29 cellular contexts compared by ENCODE assay signal in the genomic region with DNA sequence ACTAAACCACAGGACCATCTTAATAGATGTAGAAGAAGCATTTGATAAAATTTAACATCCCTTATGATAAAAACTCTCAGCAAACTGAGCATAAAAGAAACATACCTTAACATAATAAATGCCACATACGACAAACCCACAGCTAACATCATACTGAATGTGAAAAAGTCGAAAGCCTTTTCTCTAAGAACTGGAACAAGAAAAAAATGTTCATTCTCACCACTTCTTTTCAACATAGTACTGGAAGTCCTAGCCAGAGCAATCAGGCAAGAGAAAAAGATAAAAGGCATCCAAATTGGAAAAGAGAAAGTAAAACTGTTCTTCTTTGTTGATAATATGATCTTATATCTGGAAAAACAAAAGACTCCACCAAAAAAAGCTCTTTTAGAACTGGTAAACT.
"Had no signal": no experiment of that assay in that cellular context is flagged by ENCODE, and none has a peak within 500 bp of the region (broad histone marks: within the 10 kb centered on the region; RNA-seq: fewer than 3 reads in every experiment).

No MANE protein-coding gene starts in this region.

- H3K9me3 Mint-ChIP-seq: activated CD4-positive, alpha-beta T cell treated with anti-CD3 and anti-CD28 coated beads, Interleukin-2, amount 10 ng/mL, durations not matched to agents 7 days and 5 days; activated CD8-positive, alpha-beta T cell treated with anti-CD3 and anti-CD28 coated beads for 36 hours; activated naive CD4-positive, alpha-beta T cell treated with anti-CD3 and anti-CD28 coated beads, Interleukin-2, amount 50 U/mL, for 72 hours; activated T-helper 17 cell treated with anti-CD3 and anti-CD28 coated beads, Interleukin-2, amount 50 U/mL, for 72 hours; central memory CD8-positive, alpha-beta T cell; effector memory CD8-positive, alpha-beta T cell; natural killer cell had no signal

- H3K27ac Mint-ChIP-seq: activated CD4-positive, alpha-beta T cell treated with anti-CD3 and anti-CD28 coated beads, Interleukin-2, amount 10 ng/mL, durations not matched to agents 7 days and 5 days; activated CD8-positive, alpha-beta memory T cell treated with anti-CD3 and anti-CD28 coated beads, Interleukin-2, amount 10 ng/mL, durations not matched to agents 7 days and 5 days; activated CD8-positive, alpha-beta T cell treated with anti-CD3 and anti-CD28 coated beads for 36 hours; activated naive CD4-positive, alpha-beta T cell treated with anti-CD3 and anti-CD28 coated beads, Interleukin-2, amount 50 U/mL, for 72 hours; activated T-helper 17 cell treated with anti-CD3 and anti-CD28 coated beads, Interleukin-2, amount 50 U/mL, for 72 hours; effector memory CD8-positive, alpha-beta T cell; mesothelial cell of epicardium; natural killer cell had no signal

- H3K9me3 ChIP-seq: heart left ventricle, pancreas, psoas muscle, right atrium auricular region, transverse colon had no signal

- H3K27me3 ChIP-seq: heart left ventricle, pancreas, right atrium auricular region, transverse colon had no signal

- H3K4me3 Mint-ChIP-seq: activated CD4-positive, alpha-beta T cell treated with anti-CD3 and anti-CD28 coated beads, Interleukin-2, amount 10 ng/mL, durations not matched to agents 7 days and 5 days; activated CD8-positive, alpha-beta memory T cell treated with anti-CD3 and anti-CD28 coated beads, Interleukin-2, amount 10 ng/mL, durations not matched to agents 7 days and 5 days; activated CD8-positive, alpha-beta T cell treated with anti-CD3 and anti-CD28 coated beads for 36 hours; activated T-helper 17 cell treated with anti-CD3 and anti-CD28 coated beads, Interleukin-2, amount 50 U/mL, for 72 hours; central memory CD8-positive, alpha-beta T cell; effector memory CD8-positive, alpha-beta T cell; mesothelial cell of epicardium; natural killer cell had no signal

- H3K36me3 ChIP-seq: heart left ventricle, pancreas, right atrium auricular region, transverse colon, WERI-Rb-1 had no signal

- H3K4me1 Mint-ChIP-seq: activated CD4-positive, alpha-beta T cell treated with anti-CD3 and anti-CD28 coated beads, Interleukin-2, amount 10 ng/mL, durations not matched to agents 7 days and 5 days; activated CD8-positive, alpha-beta memory T cell treated with anti-CD3 and anti-CD28 coated beads, Interleukin-2, amount 10 ng/mL, durations not matched to agents 7 days and 5 days; activated T-helper 17 cell treated with anti-CD3 and anti-CD28 coated beads, Interleukin-2, amount 50 U/mL, for 72 hours; central memory CD8-positive, alpha-beta T cell; natural killer cell had no signal

- ATAC-seq: activated CD8-positive, alpha-beta memory T cell treated with anti-CD3 and anti-CD28 coated beads, Interleukin-2, amount 10 ng/mL, durations not matched to agents 7 days and 5 days; activated CD8-positive, alpha-beta T cell treated with anti-CD3 and anti-CD28 coated beads for 36 hours; activated naive CD4-positive, alpha-beta T cell treated with anti-CD3 and anti-CD28 coated beads, Interleukin-2, amount 50 U/mL, for 72 hours; activated T-helper 17 cell treated with anti-CD3 and anti-CD28 coated beads, Interleukin-2, amount 50 U/mL, for 72 hours; effector memory CD8-positive, alpha-beta T cell; esophagus mucosa; left colon; natural killer cell; pancreas; psoas muscle; stimulated activated naive CD8-positive, alpha-beta T cell treated with anti-CD3 and anti-CD28 coated beads, Interleukin-15, Interleukin-2, amounts not matched to agents 100 U/mL and 50 U/mL, for 24 hours had no signal

- DNase-seq: activated CD4-positive, alpha-beta T cell treated with anti-CD3 and anti-CD28 coated beads, Interleukin-2, amount 10 ng/mL, durations not matched to agents 7 days and 5 days; activated CD4-positive, CD25-positive, alpha-beta regulatory T cell treated with anti-CD3 and anti-CD28 coated beads, Interleukin-2, amount 50 U/mL, for 72 hours; activated CD8-positive, alpha-beta memory T cell treated with anti-CD3 and anti-CD28 coated beads, Interleukin-2, amount 10 ng/mL, durations not matched to agents 7 days and 5 days; activated CD8-positive, alpha-beta T cell treated with anti-CD3 and anti-CD28 coated beads for 36 hours; effector memory CD8-positive, alpha-beta T cell; heart left ventricle; islet precursor cell; left colon; natural killer cell; pancreas; psoas muscle; stimulated activated CD4-positive, alpha-beta T cell treated with anti-CD3 and anti-CD28 coated beads, Interleukin-12 subunit alpha, Interleukin-12 subunit beta, amount 100 ng/mL, for 4 hours; stimulated activated CD4-positive, alpha-beta T cell treated with anti-CD3 and anti-CD28 coated beads, Interleukin-4, amount 100 ng/mL, for 4 hours; stimulated activated naive CD8-positive, alpha-beta T cell treated with anti-CD3 and anti-CD28 coated beads, Interleukin-15, Interleukin-2, amounts not matched to agents 100 U/mL and 50 U/mL, for 24 hours; T-helper 1 cell; transverse colon; WERI-Rb-1 had no signal

- H3K36me3 Mint-ChIP-seq: activated CD8-positive, alpha-beta memory T cell treated with anti-CD3 and anti-CD28 coated beads, Interleukin-2, amount 10 ng/mL, durations not matched to agents 7 days and 5 days; activated naive CD4-positive, alpha-beta T cell treated with anti-CD3 and anti-CD28 coated beads, Interleukin-2, amount 50 U/mL, for 72 hours; mesothelial cell of epicardium; natural killer cell had no signal

- H3K4me1 ChIP-seq: pancreas, psoas muscle had no signal

- H3K4me3 ChIP-seq: heart left ventricle, lung, pancreas, psoas muscle, right atrium auricular region, transverse colon had no signal

- FAIRE-seq: astrocyte, colon, endothelial cell of umbilical vein, pancreas, TTC549, urothelium cell line had no signal

- H3K27ac ChIP-seq: pancreas, psoas muscle, transverse colon, WERI-Rb-1 had no signal
